In genomic region chr2:20153131-20153851, GRCh38 we compare ENCODE assay signal across 24 cellular contexts.
DNase-seq lines count a peak whose midpoint lies in the region; FAIRE-seq and TF ChIP-seq lines count a peak whose summit lies in the region.
"Had no signal": no experiment of that assay in that cellular context is flagged by ENCODE, and none has a peak within 500 bp of the region (broad histone marks: within the 10 kb centered on the region; RNA-seq: fewer than 3 reads in every experiment).

No MANE protein-coding gene starts in this region.

- H3K9me1 ChIP-seq in keratinocyte (ENCODE audit: control insufficient read depth, extremely low read depth, insufficient read depth, low read length) = no peaks in the 10 kb centered on the region

- no peaks in the 10 kb centered on the region for H4K20me1 ChIP-seq in keratinocyte (ENCODE audit: control insufficient read depth, extremely low read depth, insufficient read depth, low read length)
- H4K20me1 ChIP-seq: BLaER1 had no signal

- intact Hi-C loops in Caco-2 (cut with micrococcal nuclease; ENCODE audit: unreplicated experiment) (no loop called here), tibial artery (cut with DNase I; ENCODE audit: low total_unique reads) (no loop called here)

- H3K9me3 Mint-ChIP-seq in Caco-2 (ENCODE audit: unreplicated experiment) = no peaks in the 10 kb centered on the region
- H3K9me3 Mint-ChIP-seq: CD8-positive, alpha-beta T cell; HFFc6 had no signal

- peaks cover 10% of the 10 kb centered on the region for H3K4me1 Mint-ChIP-seq in Caco-2 (ENCODE audit: low read depth, unreplicated experiment)

- H3K36me3 Mint-ChIP-seq in Caco-2 (ENCODE audit: insufficient read depth, unreplicated experiment) = no peaks in the 10 kb centered on the region
- H3K36me3 Mint-ChIP-seq: CD8-positive, alpha-beta T cell had no signal

- no peak for DNase-seq in Caco-2
- DNase-seq in HTR-8/SVneo (ENCODE audit: insufficient read length, low spot score) = no peak
- peak; percentile 78 for DNase-seq in bronchial epithelial cell (ENCODE audit: low read depth)
- no peak for DNase-seq in keratinocyte (ENCODE audit: low read depth, low spot score)
- DNase-seq in tibial artery = no peak
- no peak for DNase-seq in central memory CD4-positive, alpha-beta T cell
- no peak for DNase-seq in HEK293T (ENCODE audit: extremely low spot score)
- no peak for DNase-seq in NCI-H187 treated with DMSO at 0.1 percent for 48 hours (lab: John Stamatoyannopoulos, UW)
- DNase-seq: CD8-positive, alpha-beta T cell; DND-41; GDM1; GM23248; HFFc6; MM.1S; NCI-H1105; NCI-H187; OCI-M1; RPMI8226; SJCRH30 had no signal

- peak overlapping the region; percentile 58 for H3K27ac Mint-ChIP-seq in Caco-2 (ENCODE audit: unreplicated experiment)
- H3K27ac Mint-ChIP-seq: CD8-positive, alpha-beta T cell; HFFc6 had no signal

- POLR2A ChIA-PET in Caco-2 (lab: Charles Lee) = no interaction called here
- POLR2A ChIA-PET in HEK293T (lab: Yijun Ruan, JAX) = no interaction called here

- peaks cover 16% of the 10 kb centered on the region for H3K4me1 ChIP-seq in Caco-2
- H3K4me1 ChIP-seq in keratinocyte (ENCODE audit: control insufficient read depth, extremely low read depth, insufficient read depth, low read length) = peaks cover 20% of the 10 kb centered on the region
- H3K4me1 ChIP-seq in tibial artery = no peaks in the 10 kb centered on the region

- peak overlapping the region; percentile 95 for H2AFZ ChIP-seq in keratinocyte (ENCODE audit: control insufficient read depth, low read length)
- H2AFZ ChIP-seq: GM23248 had no signal

- H3K27ac ChIP-seq in keratinocyte (ENCODE audit: control insufficient read depth, insufficient read depth, low read length) = peak overlapping the region; percentile 54
- H3K27ac ChIP-seq in tibial artery = no peak overlapping the region
- H3K27ac ChIP-seq: BLaER1, GM23248, SJCRH30 had no signal

- H3K27me3 ChIP-seq in Caco-2 (replicated peaks; ENCODE audit: control insufficient read depth, insufficient read depth, low read length) (no peaks in the 10 kb centered on the region), bronchial epithelial cell (ENCODE audit: control insufficient read depth, insufficient read depth, low read length) (no peaks in the 10 kb centered on the region), keratinocyte (ENCODE audit: control insufficient read depth, extremely low read depth, insufficient read depth, low read length) (no peaks in the 10 kb centered on the region), tibial artery (no peaks in the 10 kb centered on the region)
- H3K27me3 ChIP-seq: BLaER1 had no signal

- H3K36me3 ChIP-seq in Caco-2 (ENCODE audit: control insufficient read depth, insufficient read depth, low read length) (no peaks in the 10 kb centered on the region), bronchial epithelial cell (ENCODE audit: control insufficient read depth, insufficient read depth, low read length) (no peaks in the 10 kb centered on the region), keratinocyte (ENCODE audit: control insufficient read depth in 2 of 2, extremely low read depth in 1 of 2, insufficient read depth in 2 of 2, low read length in 2 of 2) (no peaks in the 10 kb centered on the region), tibial artery (no peaks in the 10 kb centered on the region)
- H3K36me3 ChIP-seq: BLaER1, SJCRH30 had no signal

- H3K9ac ChIP-seq in keratinocyte (ENCODE audit: control insufficient read depth, extremely low read depth, insufficient read depth, low read length) = peak overlapping the region; percentile 24
- H3K9ac ChIP-seq: BLaER1, GM23248 had no signal

- no peaks in the 10 kb centered on the region for H3K27me3 Mint-ChIP-seq in Caco-2 (ENCODE audit: insufficient read depth, unreplicated experiment)

- no peaks in the 10 kb centered on the region for H3K9me3 ChIP-seq in Caco-2
- no peaks in the 10 kb centered on the region for H3K9me3 ChIP-seq in keratinocyte (ENCODE audit: control insufficient read depth, low read depth, low read length)
- H3K9me3 ChIP-seq in tibial artery = no peaks in the 10 kb centered on the region
- H3K9me3 ChIP-seq: BLaER1, SJCRH30 had no signal

- no peak for TF ChIP-seq CTCF in Caco-2 (IDR thresholded peaks at IDR 0.05; ENCODE audit: insufficient read depth in 1 of 2, low read depth in 1 of 2, low read length in 1 of 2, severe bottlenecking in 1 of 2, unreplicated experiment in 1 of 2)
- TF ChIP-seq CTCF in bronchial epithelial cell (IDR thresholded peaks at IDR 0.05; ENCODE audit: insufficient read depth, low read length, severe bottlenecking) = no peak
- no peak for TF ChIP-seq CTCF in keratinocyte (optimal IDR thresholded peaks at IDR 0.05 in 1 of 3, IDR thresholded peaks at IDR 0.05 in 1 of 3, conservative IDR thresholded peaks at IDR 0.05 in 1 of 3; ENCODE audit: extremely low read depth in 1 of 3, insufficient read depth in 2 of 3, low read length in 3 of 3)
- no peak for TF ChIP-seq CTCF in tibial artery (IDR thresholded peaks at IDR 0.05)

- peak overlapping the region; percentile 80 for H3K4me2 ChIP-seq in keratinocyte (ENCODE audit: control insufficient read depth, extremely low read depth, insufficient read depth, low read depth, low read length)
- H3K4me2 ChIP-seq: BLaER1 had no signal

- CTCF ChIA-PET in Caco-2 (lab: Charles Lee) (no interaction called here), HEK293T (lab: Yijun Ruan, JAX) (no interaction called here)

- dilution Hi-C loops in keratinocyte (cut with MboI; ENCODE audit: extremely low pct_ligation_motif_present, low sequenced_read_pairs) = no loop called here

- BruUV-seq in Caco-2 (replicated peaks; lab: Mats Ljungman, UMichigan) = no TSS peak

- no peaks in the 10 kb centered on the region for H3K79me2 ChIP-seq in keratinocyte (ENCODE audit: control insufficient read depth, insufficient read depth, low read length)

- H3K4me3 ChIP-seq in Caco-2 (ENCODE audit: low read depth, low read length) (no peak overlapping the region), bronchial epithelial cell (ENCODE audit: low read depth, low read length) (no peak overlapping the region), keratinocyte (ENCODE audit: control insufficient read depth in 2 of 3, extremely low read depth in 1 of 3, insufficient read depth in 2 of 3, low read depth in 1 of 3, low read length in 3 of 3) (peak overlapping the region in 2 of 3 experiments; percentile 26 to 40), tibial artery (no peak overlapping the region)
- H3K4me3 ChIP-seq: BLaER1, GM12878, GM23248, SJCRH30 had no signal

- no peak overlapping the region for H3K4me3 Mint-ChIP-seq in Caco-2 (ENCODE audit: unreplicated experiment)
- H3K4me3 Mint-ChIP-seq: CD8-positive, alpha-beta T cell; HFFc6 had no signal

- peak; percentile 16 for FAIRE-seq in HTR-8/SVneo (lab: Jason Lieb, UNC)
- FAIRE-seq in bronchial epithelial cell (lab: Jason Lieb, UNC) = no peak
- FAIRE-seq in keratinocyte (lab: Jason Lieb, UNC) = peak; percentile 86
- FAIRE-seq: A204.1, D721Med, GM12878, GM18507 had no signal

TF ChIP-seq in HEK293T, 16 proteins besides CTCF, POLR2A, EP300 and RAD21:
- TF ChIP-seq BHLHE40 (IDR thresholded peaks at IDR 0.05; ENCODE audit: borderline replicate concordance) = no peak
- no peak for TF ChIP-seq ZNF384 (IDR thresholded peaks at IDR 0.05)
- TF ChIP-seq FOXA1 (IDR thresholded peaks at IDR 0.05) = no peak
- no peak for TF ChIP-seq L3MBTL2 (conservative IDR thresholded peaks at IDR 0.05)
- TF ChIP-seq SP1 (IDR thresholded peaks at IDR 0.05) = no peak
- TF ChIP-seq NFRKB (IDR thresholded peaks at IDR 0.05) = no peak
- no peak for TF ChIP-seq LEF1 (IDR thresholded peaks at IDR 0.05; ENCODE audit: borderline replicate concordance)
- TF ChIP-seq ELF4 (IDR thresholded peaks at IDR 0.05) = no peak
- TF ChIP-seq TARDBP (IDR thresholded peaks at IDR 0.05) = no peak
- no peak for TF ChIP-seq PKNOX1 (IDR thresholded peaks at IDR 0.05)
- TF ChIP-seq FOXM1 (IDR thresholded peaks at IDR 0.05; ENCODE audit: borderline replicate concordance) = no peak

Comparison
In these comparisons a context has a peak if more than half of its experiments do, and no peak if none do; other contexts are left out.
1. H3K4me3 ChIP-seq: peak in keratinocyte (2 of 3); none in Caco-2 (single experiment), bronchial epithelial cell (single experiment) and tibial artery (0 of 2).